ENCODE assay signal across 10 cellular contexts in genomic region chr17:57356722-57357391, GRCh38.
DNase-seq lines count a peak whose midpoint lies in the region; ATAC-seq, FAIRE-seq and TF ChIP-seq lines count a peak whose summit lies in the region.
"Had no signal": no experiment of that assay in that cellular context is flagged by ENCODE, and none has a peak within 500 bp of the region (broad histone marks: within the 10 kb centered on the region; RNA-seq: fewer than 3 reads in every experiment).

No MANE protein-coding gene starts in this region.

- no peaks in the 10 kb centered on the region for H3K9me1 ChIP-seq in keratinocyte (ENCODE audit: control insufficient read depth, extremely low read depth, insufficient read depth, low read length)

- peak overlapping the region; percentile 11; the same call in 1 of the 2 replicates for H3K27ac ChIP-seq in GM23338 (ENCODE audit: low read depth)
- H3K27ac ChIP-seq in keratinocyte (ENCODE audit: control insufficient read depth, insufficient read depth, low read length) = no peak overlapping the region
- peak overlapping the region in 1 of 2 donors; percentile 53 for H3K27ac ChIP-seq in aorta (ENCODE audit: low read depth in 1 of 2, low read length in 2 of 2)
- H3K27ac ChIP-seq: neutrophil, SJSA1 had no signal

- ATAC-seq in GM23338 (peak; percentile 72), aorta (ENCODE audit: low FRiP score) (no peak)

- TF ChIP-seq CTCF in GM23338 (conservative IDR thresholded peaks at IDR 0.05; ENCODE audit: low read depth in 2 of 2) (no peak), keratinocyte (optimal IDR thresholded peaks at IDR 0.05 in 1 of 3, IDR thresholded peaks at IDR 0.05 in 1 of 3, conservative IDR thresholded peaks at IDR 0.05 in 1 of 3; ENCODE audit: extremely low read depth in 1 of 3, insufficient read depth in 2 of 3, low read length in 3 of 3) (no peak), type B pancreatic cell (conservative IDR thresholded peaks at IDR 0.05) (no peak)

- no peak overlapping the region for H3K4me3 ChIP-seq in GM23338
- H3K4me3 ChIP-seq in keratinocyte (ENCODE audit: control insufficient read depth in 2 of 3, extremely low read depth in 1 of 3, insufficient read depth in 2 of 3, low read depth in 1 of 3, low read length in 3 of 3) = no peak overlapping the region
- no peak overlapping the region for H3K4me3 ChIP-seq in aorta (ENCODE audit: low read length in 2 of 2)
- H3K4me3 ChIP-seq: SJSA1 had no signal

- H3K9me3 Mint-ChIP-seq in GM23338 (no peaks in the 10 kb centered on the region), type B pancreatic cell (peaks cover 7% of the 10 kb centered on the region)

- dilution Hi-C loops in keratinocyte (cut with MboI; ENCODE audit: extremely low pct_ligation_motif_present, low sequenced_read_pairs) = no loop called here

- WGBS in aorta, 2 donors = 34 to 36% methylated on average over 16 of the region's 16 CpGs

- H3K79me2 ChIP-seq in GM23338 (replicated peaks; ENCODE audit: insufficient read depth) (peaks cover 38% of the 10 kb centered on the region), keratinocyte (ENCODE audit: control insufficient read depth, insufficient read depth, low read length) (no peaks in the 10 kb centered on the region)

- H3K27me3 Mint-ChIP-seq in GM23338 (ENCODE audit: insufficient read depth, low read depth, poor library complexity) (no peaks in the 10 kb centered on the region), type B pancreatic cell (no peaks in the 10 kb centered on the region)

- H2AFZ ChIP-seq in GM23338 = no peak overlapping the region
- peak overlapping the region; percentile 29 for H2AFZ ChIP-seq in keratinocyte (ENCODE audit: control insufficient read depth, low read length)

- H3K4me1 Mint-ChIP-seq in GM23338 = peaks cover 50% of the 10 kb centered on the region
- peaks cover 40% of the 10 kb centered on the region for H3K4me1 Mint-ChIP-seq in type B pancreatic cell (ENCODE audit: unreplicated experiment)

- no peaks in the 10 kb centered on the region for H3K36me3 ChIP-seq in GM23338 (ENCODE audit: insufficient read depth)
- H3K36me3 ChIP-seq in keratinocyte (ENCODE audit: control insufficient read depth in 2 of 2, extremely low read depth in 1 of 2, insufficient read depth in 2 of 2, low read length in 2 of 2) = no peaks in the 10 kb centered on the region
- no peaks in the 10 kb centered on the region for H3K36me3 ChIP-seq in aorta (ENCODE audit: control insufficient read depth in 1 of 2, insufficient read depth in 2 of 2, low read length in 1 of 2)
- H3K36me3 ChIP-seq: neutrophil, SJSA1 had no signal

- H3K4me2 ChIP-seq in GM23338 = peak overlapping the region; percentile 16
- peak overlapping the region; percentile 10 for H3K4me2 ChIP-seq in keratinocyte (ENCODE audit: control insufficient read depth, extremely low read depth, insufficient read depth, low read depth, low read length)

- no peak overlapping the region for H3K9ac ChIP-seq in keratinocyte (ENCODE audit: control insufficient read depth, extremely low read depth, insufficient read depth, low read length)

- no peaks in the 10 kb centered on the region for H3F3A ChIP-seq in GM23338 (replicated peaks; ENCODE audit: low read depth)

- H3K27me3 ChIP-seq in GM23338 (ENCODE audit: insufficient read depth) (no peaks in the 10 kb centered on the region), keratinocyte (ENCODE audit: control insufficient read depth, extremely low read depth, insufficient read depth, low read length) (no peaks in the 10 kb centered on the region), aorta (ENCODE audit: control insufficient read depth in 1 of 2, insufficient read depth in 2 of 2, low read length in 1 of 2) (no peaks in the 10 kb centered on the region)
- H3K27me3 ChIP-seq: neutrophil, SJSA1 had no signal

- peak overlapping the region; percentile 68 for H3K27ac Mint-ChIP-seq in GM23338
- H3K27ac Mint-ChIP-seq in type B pancreatic cell = peak overlapping the region; percentile 82

- FAIRE-seq in GM18507 (lab: Jason Lieb, UNC) = peak; percentile 89
- no peak for FAIRE-seq in keratinocyte (lab: Jason Lieb, UNC)

- H4K20me1 ChIP-seq in GM23338 (replicated peaks; ENCODE audit: insufficient read depth) (no peaks in the 10 kb centered on the region; the same call in 1 of the 2 replicates), keratinocyte (ENCODE audit: control insufficient read depth, extremely low read depth, insufficient read depth, low read length) (no peaks in the 10 kb centered on the region)

- DNase-seq in GM18507 (ENCODE audit: extremely low spot score, insufficient read length, low read depth) = no peak
- peak; percentile 43 for DNase-seq in GM23338 (ENCODE audit: low spot score)
- peak; percentile 65 for DNase-seq in NCI-H774 (lab: John Stamatoyannopoulos, UW)
- DNase-seq in keratinocyte (ENCODE audit: low read depth, low spot score) = no peak
- no peak for DNase-seq in type B pancreatic cell (ENCODE audit: extremely low spot score, unreplicated experiment)
- no peak for DNase-seq in aorta
- DNase-seq in NCI-H748 (lab: John Stamatoyannopoulos, UW; ENCODE audit: unreplicated experiment) = no peak
- no peak for DNase-seq in NCI-H1694 treated with DMSO at 0.1 percent for 48 hours (lab: John Stamatoyannopoulos, UW)

- intact Hi-C loops in aorta (cut with DNase I) = no loop called here

- H3K9me2 ChIP-seq in GM23338 (ENCODE audit: insufficient read depth) = peaks cover 16% of the 10 kb centered on the region; the same call in 1 of the 2 replicates

- H3K4me3 Mint-ChIP-seq in GM23338 = no peak overlapping the region
- peak overlapping the region; percentile 38 for H3K4me3 Mint-ChIP-seq in type B pancreatic cell

- H3K4me1 ChIP-seq in GM23338 (ENCODE audit: insufficient read depth) (peaks cover 28% of the 10 kb centered on the region), keratinocyte (ENCODE audit: control insufficient read depth, extremely low read depth, insufficient read depth, low read length) (peaks cover 12% of the 10 kb centered on the region), aorta (ENCODE audit: control insufficient read depth in 1 of 2, insufficient read depth in 2 of 2, low read length in 2 of 2) (peaks cover 2% of the 10 kb centered on the region in 2 donors)

- H3K36me3 Mint-ChIP-seq in GM23338 (ENCODE audit: low read depth) (peaks cover 4% of the 10 kb centered on the region; the same call in 1 of the 3 replicates), type B pancreatic cell (peaks cover 20% of the 10 kb centered on the region)

- H3K9me3 ChIP-seq in keratinocyte (ENCODE audit: control insufficient read depth, low read depth, low read length) (no peaks in the 10 kb centered on the region), aorta (ENCODE audit: control insufficient read depth, low read length) (no peaks in the 10 kb centered on the region)
- H3K9me3 ChIP-seq: neutrophil, SJSA1 had no signal

TF ChIP-seq in GM23338, 12 proteins besides CTCF, POLR2A, EP300 and RAD21 (continues in another document):
- no peak for TF ChIP-seq JUNB (IDR thresholded peaks at IDR 0.05; ENCODE audit: unreplicated experiment)
- TF ChIP-seq POLR2AphosphoS5 (IDR thresholded peaks at IDR 0.05; ENCODE audit: low read depth) = no peak
- TF ChIP-seq CREB1 (CRISPR knock-in tag; IDR thresholded peaks at IDR 0.05; ENCODE audit: low read depth) = no peak
- no peak for TF ChIP-seq ZNF114 (CRISPR knock-in tag; IDR thresholded peaks at IDR 0.05)
- no peak for TF ChIP-seq STAT1 (IDR thresholded peaks at IDR 0.05; ENCODE audit: unreplicated experiment)
- TF ChIP-seq EZH2phosphoT487 (IDR thresholded peaks at IDR 0.05; ENCODE audit: unreplicated experiment) = no peak

Comparison
In these comparisons a context has a peak if more than half of its experiments do, and no peak if none do; other contexts are left out.
1. DNase-seq: peak in GM23338 (single experiment) and NCI-H774 (single experiment); none in GM18507 (single experiment), keratinocyte (single experiment), type B pancreatic cell (single experiment), aorta (0 of 2), NCI-H748 (single experiment) and NCI-H1694 treated with DMSO at 0.1 percent for 48 hours (single experiment).